ENCODE assay signal across 18 cellular contexts in the genomic region with DNA sequence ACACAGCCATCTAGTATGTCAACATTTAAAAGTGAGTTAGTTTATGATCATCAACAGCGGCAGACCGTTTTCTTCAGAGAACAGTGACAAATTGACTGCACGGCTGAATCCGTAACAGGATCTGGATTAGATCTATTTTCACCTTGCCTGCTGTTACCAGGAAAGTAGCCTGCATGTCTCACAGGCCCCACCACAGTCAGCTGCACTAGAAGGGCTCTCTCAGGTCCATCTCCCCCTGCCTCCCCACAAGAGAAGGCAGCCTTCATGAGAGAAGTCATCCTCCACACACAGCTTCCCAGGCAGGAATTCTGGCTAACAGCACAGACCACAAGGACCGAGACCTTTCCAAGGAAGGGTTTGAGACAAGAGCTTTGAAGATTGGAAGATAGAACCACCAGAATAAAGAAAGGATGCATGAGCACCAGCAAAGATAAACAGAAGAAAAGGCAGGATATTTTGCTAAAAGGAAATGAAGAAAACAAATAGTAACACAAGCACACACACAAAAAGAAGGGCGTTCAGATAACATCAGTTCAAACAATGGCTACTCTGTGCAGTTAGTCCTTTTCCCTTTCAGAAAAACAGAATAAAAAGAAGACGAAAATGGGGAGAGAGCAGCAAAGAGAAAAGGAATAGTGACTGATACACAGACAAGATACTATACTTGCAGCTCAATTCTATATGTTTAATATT.
DNase-seq lines count a peak whose midpoint lies in the region; ATAC-seq and TF ChIP-seq lines count a peak whose summit lies in the region.
"Had no signal": no experiment of that assay in that cellular context is flagged by ENCODE, and none has a peak within 500 bp of the region (broad histone marks: within the 10 kb centered on the region; RNA-seq: fewer than 3 reads in every experiment).

No MANE protein-coding gene starts in this region.

- POLR2A ChIA-PET in T-cell (lab: Charles Lee): no interaction called here

- ATAC-seq in T-cell (replicated peaks in 1 of 4): peak in 1 of 4 experiments; percentile 32
- ATAC-seq: activated CD8-positive, alpha-beta memory T cell treated with anti-CD3 and anti-CD28 coated beads, Interleukin-2, amount 10 ng/mL, durations not matched to agents 7 days and 5 days; stimulated activated naive B cell treated with anti-CD40 and anti-IgM and Interleukin-4, amounts not matched to agents 10 μg/mL and 1 μg/mL and 100 μg/mL, for 72 hours had no signal

- H3K27me3 Mint-ChIP-seq in T-cell: no peaks in the 10 kb centered on the region
- no peaks in the 10 kb centered on the region for H3K27me3 Mint-ChIP-seq in progenitor cell of endocrine pancreas
- H3K27me3 Mint-ChIP-seq: activated CD8-positive, alpha-beta memory T cell treated with anti-CD3 and anti-CD28 coated beads, Interleukin-2, amount 10 ng/mL, durations not matched to agents 7 days and 5 days; stimulated activated naive B cell treated with anti-CD40 and anti-IgM and Interleukin-4, amounts not matched to agents 10 μg/mL and 1 μg/mL and 100 μg/mL, for 72 hours had no signal

- H3K9me3 Mint-ChIP-seq in T-cell: no peaks in the 10 kb centered on the region
- no peaks in the 10 kb centered on the region for H3K9me3 Mint-ChIP-seq in progenitor cell of endocrine pancreas (ENCODE audit: low read depth)
- H3K9me3 Mint-ChIP-seq: stimulated activated naive B cell treated with anti-CD40 and anti-IgM and Interleukin-4, amounts not matched to agents 10 μg/mL and 1 μg/mL and 100 μg/mL, for 72 hours had no signal

- H3K27ac Mint-ChIP-seq in T-cell: peak overlapping the region; percentile 75 to 86
- H3K27ac Mint-ChIP-seq in progenitor cell of endocrine pancreas: peak overlapping the region; percentile 30
- H3K27ac Mint-ChIP-seq: activated CD8-positive, alpha-beta memory T cell treated with anti-CD3 and anti-CD28 coated beads, Interleukin-2, amount 10 ng/mL, durations not matched to agents 7 days and 5 days; stimulated activated naive B cell treated with anti-CD40 and anti-IgM and Interleukin-4, amounts not matched to agents 10 μg/mL and 1 μg/mL and 100 μg/mL, for 72 hours had no signal

- H3K36me3 Mint-ChIP-seq in T-cell (no peaks in the 10 kb centered on the region), progenitor cell of endocrine pancreas (ENCODE audit: insufficient read depth) (peaks cover 2% of the 10 kb centered on the region)
- H3K36me3 Mint-ChIP-seq: activated CD8-positive, alpha-beta memory T cell treated with anti-CD3 and anti-CD28 coated beads, Interleukin-2, amount 10 ng/mL, durations not matched to agents 7 days and 5 days had no signal

- DNase-seq in COLO829 (ENCODE audit: low spot score) (peak; percentile 51), T-cell (no peak), left kidney (ENCODE audit: low read depth, low spot score) (peak; percentile 77), progenitor cell of endocrine pancreas (ENCODE audit: low spot score, unreplicated experiment) (no peak), NCI-H2081 treated with DMSO at 0.1 percent for 48 hours (lab: John Stamatoyannopoulos, UW) (no peak), H4 (ENCODE audit: low spot score) (no peak)
- no peak for DNase-seq in stimulated activated naive CD4-positive, alpha-beta T cell treated with Interleukin-2 at 50 U/mL for 16 hours (lab: John Stamatoyannopoulos, UW)
- DNase-seq: activated CD4-positive, alpha-beta T cell treated with anti-CD3 and anti-CD28 coated beads for 1 hour; activated CD8-positive, alpha-beta memory T cell treated with anti-CD3 and anti-CD28 coated beads, Interleukin-2, amount 10 ng/mL, durations not matched to agents 7 days and 5 days; activated effector memory CD4-positive, alpha-beta T cell treated with Interleukin-2 at 50 U/mL for 16 hours; amniotic stem cell; central memory CD4-positive, alpha-beta T cell; HCEC 1CT; mammary epithelial cell; NCI-H2107; NCI-H526 treated with DMSO at 0.1 percent for 48 hours; OCI-M1; stimulated activated naive B cell treated with anti-CD40 and anti-IgM and Interleukin-4, amounts not matched to agents 10 μg/mL and 1 μg/mL and 100 μg/mL, for 72 hours had no signal

- TF ChIP-seq CTCF in progenitor cell of endocrine pancreas (IDR thresholded peaks at IDR 0.05; ENCODE audit: unreplicated experiment): no peak

- CTCF ChIA-PET in T-cell (lab: Charles Lee): no interaction called here

- H3K4me1 Mint-ChIP-seq in T-cell (peaks cover 21 to 24% (median 22%) of the 10 kb centered on the region in 3 donors), progenitor cell of endocrine pancreas (ENCODE audit: low read depth) (peaks cover 19% of the 10 kb centered on the region)
- H3K4me1 Mint-ChIP-seq: stimulated activated naive B cell treated with anti-CD40 and anti-IgM and Interleukin-4, amounts not matched to agents 10 μg/mL and 1 μg/mL and 100 μg/mL, for 72 hours had no signal

- no peak overlapping the region for H3K4me3 Mint-ChIP-seq in T-cell
- H3K4me3 Mint-ChIP-seq in progenitor cell of endocrine pancreas (ENCODE audit: low read depth): no peak overlapping the region
- H3K4me3 Mint-ChIP-seq: activated CD8-positive, alpha-beta memory T cell treated with anti-CD3 and anti-CD28 coated beads, Interleukin-2, amount 10 ng/mL, durations not matched to agents 7 days and 5 days; stimulated activated naive B cell treated with anti-CD40 and anti-IgM and Interleukin-4, amounts not matched to agents 10 μg/mL and 1 μg/mL and 100 μg/mL, for 72 hours had no signal

Comparison
In these comparisons a context has a peak if more than half of its experiments do, and no peak if none do; other contexts are left out.
1. DNase-seq: peak in COLO829 (single experiment) and left kidney (single experiment); none in T-cell (0 of 34), progenitor cell of endocrine pancreas (single experiment), stimulated activated naive CD4-positive, alpha-beta T cell treated with Interleukin-2 at 50 U/mL for 16 hours (single experiment), NCI-H2081 treated with DMSO at 0.1 percent for 48 hours (single experiment) and H4 (single experiment).